Comparison of ENCODE assay signal across 32 cellular contexts in genomic region chr4:174016251-174016650, GRCh38.
"Had no signal": no experiment of that assay in that cellular context is flagged by ENCODE, and none has a peak within 500 bp of the region (broad histone marks: within the 10 kb centered on the region; RNA-seq: fewer than 3 reads in every experiment).

No MANE protein-coding gene starts in this region.

- H3K9ac ChIP-seq: SK-N-SH had no signal

- ATAC-seq: activated naive CD8-positive, alpha-beta T cell treated with anti-CD3 and anti-CD28 coated beads, Interleukin-2, amount 50 U/mL, for 24 hours; PC-3 had no signal

- H3K4me2 ChIP-seq: SK-N-SH had no signal

- H3K27me3 ChIP-seq: brain microvascular endothelial cell, Peyer's patch had no signal

- H3K27ac ChIP-seq: brain microvascular endothelial cell, Peyer's patch, SJSA1 had no signal

- DNase-seq: activated B cell treated with CpG ODN at 0.5 μM for 24 hours; activated CD4-positive, alpha-beta memory T cell treated with anti-CD3 and anti-CD28 coated beads for 36 hours; activated CD4-positive, alpha-beta T cell treated with anti-CD3 and anti-CD28 coated beads for 4 hours; activated CD4-positive, alpha-beta T cell treated with anti-CD3 and anti-CD28 coated beads, Interleukin-2, amount 50 U/mL, for 1 hour; activated CD4-positive, CD25-positive, alpha-beta regulatory T cell treated with anti-CD3 and anti-CD28 coated beads, Interleukin-2, amount 50 U/mL, for 72 hours; activated CD8-positive, alpha-beta memory T cell treated with anti-CD3 and anti-CD28 coated beads, Interleukin-2, amount 50 U/mL, for 4 hours; activated effector memory CD4-positive, alpha-beta T cell treated with Interleukin-2 at 50 U/mL for 16 hours; activated naive CD4-positive, alpha-beta T cell treated with anti-CD3 and anti-CD28 coated beads, Interleukin-2, amount 10 ng/mL, durations not matched to agents 7 days and 5 days; activated naive CD8-positive, alpha-beta T cell treated with anti-CD3 and anti-CD28 coated beads, Interleukin-2, amount 50 U/mL, for 24 hours; activated T-cell treated with anti-CD3 and anti-CD28 coated beads for 4 hours; activated T-cell treated with anti-CD3 and anti-CD28 coated beads, Interleukin-2, amount 50 U/mL, for 48 hours; amniotic stem cell; aorta; brain microvascular endothelial cell; central memory CD4-positive, alpha-beta T cell; Karpas-422; NCI-H1105; NCI-H1417 treated with DMSO at 0.1 percent for 48 hours; NCI-H187 treated with DMSO at 0.1 percent for 48 hours; NCI-H2081; NCI-H2171 treated with DMSO at 0.1 percent for 48 hours; NCI-H226; NCI-H446 treated with DMSO at 0.1 percent for 48 hours; NCI-H524; NCI-H69; NCI-H82; PC-3; Peyer's patch; RPMI8226; SHP77 treated with DMSO at 0.1 percent for 48 hours; SK-N-SH had no signal

- H3K9me3 ChIP-seq: Peyer's patch, SJSA1, SK-N-SH had no signal

- H3K4me3 ChIP-seq: Peyer's patch, SJSA1 had no signal

- H3K36me3 ChIP-seq: brain microvascular endothelial cell, Peyer's patch, SJSA1 had no signal

- H3K4me1 ChIP-seq: Peyer's patch, SJSA1 had no signal
